19 cellular contexts compared by ENCODE assay signal in genomic region chr22:25483931-25484330, GRCh38.
DNase-seq lines count a peak whose midpoint lies in the region; ATAC-seq, FAIRE-seq and TF ChIP-seq lines count a peak whose summit lies in the region.
"Had no signal": no experiment of that assay in that cellular context is flagged by ENCODE, and none has a peak within 500 bp of the region (broad histone marks: within the 10 kb centered on the region; RNA-seq: fewer than 3 reads in every experiment).

No MANE protein-coding gene starts in this region.

- H3K4me1 Mint-ChIP-seq in T-helper 2 cell treated with Interferon-gamma antibody and Interleukin-4, amounts not matched to agents 5 μg/mL and 100 μg/mL, for 36 hours (ENCODE audit: low read depth) = peaks cover 24% of the 10 kb centered on the region
- H3K4me1 Mint-ChIP-seq: CD4-positive, alpha-beta memory T cell had no signal

- H3K4me1 ChIP-seq in HepG2 (ENCODE audit: insufficient read depth, low read length) = peaks cover 29% of the 10 kb centered on the region
- peaks cover 0 to 10% (median 3%) of the 10 kb centered on the region in 4 donors for H3K4me1 ChIP-seq in right lobe of liver
- H3K4me1 ChIP-seq in thyroid gland = peaks cover 30 to 36% of the 10 kb centered on the region in 2 donors
- H3K4me1 ChIP-seq in MM.1S (ENCODE audit: low read length) = no peaks in the 10 kb centered on the region

- no peak for FAIRE-seq in HepG2 (lab: Jason Lieb, UNC)

- peaks cover 0 to 2% of the 10 kb centered on the region in 2 experiments; a peak in 4 of 5 replicates for H3K36me3 ChIP-seq in HepG2 (replicated peaks in 1 of 2; ENCODE audit: control insufficient read depth in 1 of 2, insufficient read depth in 2 of 2, low read length in 2 of 2)
- peaks cover 0 to 3% (median 0%) of the 10 kb centered on the region in 4 donors for H3K36me3 ChIP-seq in right lobe of liver
- no peaks in the 10 kb centered on the region for H3K36me3 ChIP-seq in thyroid gland
- H3K36me3 ChIP-seq in MM.1S (replicated peaks; ENCODE audit: insufficient read depth, low read length) = no peaks in the 10 kb centered on the region

- in situ Hi-C loops in HepG2 (cut with HindIII; ENCODE audit: extremely low pct_ligation_motif_present, low pct_unique_long_range_greater_than_20kb) = no loop called here

- H3K4me3 Mint-ChIP-seq in T-helper 2 cell treated with Interferon-gamma antibody and Interleukin-4, amounts not matched to agents 5 μg/mL and 100 μg/mL, for 36 hours = no peak overlapping the region
- H3K4me3 Mint-ChIP-seq: CD4-positive, alpha-beta memory T cell; IgD-negative memory B cell had no signal

- H3K27me3 Mint-ChIP-seq in T-helper 2 cell treated with Interferon-gamma antibody and Interleukin-4, amounts not matched to agents 5 μg/mL and 100 μg/mL, for 36 hours (ENCODE audit: low read depth) = no peaks in the 10 kb centered on the region
- H3K27me3 Mint-ChIP-seq: CD4-positive, alpha-beta memory T cell; IgD-negative memory B cell had no signal

- CTCF ChIA-PET in HepG2 (lab: Yijun Ruan, JAX; ENCODE audit: low intra/inter-chr PET ratio, low total read pairs) = no interaction called here

- H3K4me3 ChIP-seq in HepG2 (replicated peaks in 1 of 3; ENCODE audit: insufficient read depth in 1 of 3, low read depth in 2 of 3, low read length in 3 of 3) (no peak overlapping the region), right lobe of liver (no peak overlapping the region), thyroid gland (replicated peaks in 1 of 3) (no peak overlapping the region), MM.1S (ENCODE audit: low read length) (no peak overlapping the region)

- TF ChIP-seq POLR2A in HepG2 (IDR thresholded peaks at IDR 0.05; ENCODE audit: insufficient read depth in 1 of 2, low read depth in 2 of 2, low read length in 2 of 2) (no peak), right lobe of liver (IDR thresholded peaks at IDR 0.05) (no peak), thyroid gland (IDR thresholded peaks at IDR 0.05) (no peak)

- intact Hi-C loops in HepG2 (cut with micrococcal nuclease; ENCODE audit: unreplicated experiment) = no loop called here
- intact Hi-C loops in right lobe of liver (cut with DNase I) = no loop called here
- intact Hi-C loops in thyroid gland (cut with DNase I) = no loop called here

- H3K27ac ChIP-seq in HepG2 (ENCODE audit: extremely low read length, insufficient read depth, low read length) (no peak overlapping the region), right lobe of liver (no peak overlapping the region), cingulate gyrus (ENCODE audit: low read depth, low read length) (peak overlapping the region; percentile 11), thyroid gland (peak overlapping the region in 2 of 3 donors; percentile 33 to 57), MM.1S (ENCODE audit: low read length) (no peak overlapping the region)

- H3K4me2 ChIP-seq in HepG2 (ENCODE audit: low read depth, low read length) = no peak overlapping the region
- no peak overlapping the region for H3K4me2 ChIP-seq in MM.1S (ENCODE audit: low read depth, low read length)

- H3K9ac ChIP-seq in HepG2 (ENCODE audit: insufficient read depth, low read depth, low read length) (no peak overlapping the region), MM.1S (ENCODE audit: low read length) (no peak overlapping the region)

- TF ChIP-seq EP300 in HepG2 (IDR thresholded peaks at IDR 0.05; ENCODE audit: low read depth in 2 of 2, low read length in 2 of 2) = no peak
- TF ChIP-seq EP300 in HepG2 (CRISPR knock-in tag; IDR thresholded peaks at IDR 0.05; ENCODE audit: borderline replicate concordance) = no peak

- POLR2A ChIA-PET in HepG2 (lab: Yijun Ruan, JAX) = no interaction called here

- H3K36me3 Mint-ChIP-seq in T-helper 2 cell treated with Interferon-gamma antibody and Interleukin-4, amounts not matched to agents 5 μg/mL and 100 μg/mL, for 36 hours (ENCODE audit: low read depth) = peaks cover 34% of the 10 kb centered on the region

- H3K27me3 ChIP-seq in HepG2 (ENCODE audit: control insufficient read depth in 1 of 2, insufficient read depth in 2 of 2, low read length in 2 of 2) = no peaks in the 10 kb centered on the region
- no peaks in the 10 kb centered on the region for H3K27me3 ChIP-seq in right lobe of liver
- no peaks in the 10 kb centered on the region for H3K27me3 ChIP-seq in thyroid gland
- no peaks in the 10 kb centered on the region for H3K27me3 ChIP-seq in MM.1S (replicated peaks; ENCODE audit: insufficient read depth, low read length)

- no peaks in the 10 kb centered on the region for H3F3A ChIP-seq in MM.1S (ENCODE audit: insufficient read depth, low read length)

- H3K9me2 ChIP-seq in MM.1S (replicated peaks; ENCODE audit: insufficient read depth, low read length) = no peaks in the 10 kb centered on the region

- ATAC-seq in HepG2 (no peak), right lobe of liver (no peak), HG03139 (IDR thresholded peaks at IDR 0.05; ENCODE audit: unreplicated experiment) (no peak)

- H3K79me2 ChIP-seq in HepG2 (ENCODE audit: insufficient read depth, low read length) = no peaks in the 10 kb centered on the region
- H3K79me2 ChIP-seq in MM.1S (ENCODE audit: low read length) = no peaks in the 10 kb centered on the region

- WGBS in HepG2 (ENCODE audit: low lambda C conversion rate) = 92% methylated on average over 1 of the region's 1 CpG
- WGBS in right lobe of liver (ENCODE audit: insufficient coverage, low coverage, low lambda C conversion rate, missing lambda C conversion rate) = 88% methylated on average over 1 of the region's 1 CpG
- 80 to 91% methylated on average over 1 of the region's 1 CpG for WGBS in thyroid gland, 2 donors

- peak overlapping the region; percentile 21 for H3K27ac Mint-ChIP-seq in T-helper 2 cell treated with Interferon-gamma antibody and Interleukin-4, amounts not matched to agents 5 μg/mL and 100 μg/mL, for 36 hours

- TF ChIP-seq CTCF in HepG2 (CRISPR knock-in tag; IDR thresholded peaks at IDR 0.05) (no peak), right lobe of liver (IDR thresholded peaks at IDR 0.05) (no peak), thyroid gland (IDR thresholded peaks at IDR 0.05) (no peak), MM.1S (IDR thresholded peaks at IDR 0.05; ENCODE audit: low read length) (no peak)

- H2AFZ ChIP-seq in HepG2 (ENCODE audit: low read length) (no peak overlapping the region), MM.1S (ENCODE audit: low read length) (no peak overlapping the region)

- H3K9me3 ChIP-seq in HepG2 (ENCODE audit: low read length) (no peaks in the 10 kb centered on the region), right lobe of liver (no peaks in the 10 kb centered on the region), thyroid gland (no peaks in the 10 kb centered on the region), MM.1S (replicated peaks; ENCODE audit: insufficient read depth, low read length) (no peaks in the 10 kb centered on the region)

- H4K20me1 ChIP-seq in HepG2 (ENCODE audit: insufficient read depth, low read length) = no peaks in the 10 kb centered on the region
- H4K20me1 ChIP-seq in MM.1S (ENCODE audit: insufficient read depth, low read length) = no peaks in the 10 kb centered on the region

- no peak for DNase-seq in T-helper 2 cell treated with Interferon-gamma antibody and Interleukin-4, amounts not matched to agents 5 μg/mL and 100 μg/mL, for 36 hours (ENCODE audit: low spot score)
- no peak for DNase-seq in T-helper 2 cell
- no peak for DNase-seq in HepG2 (ENCODE audit: low spot score)
- no peak for DNase-seq in right lobe of liver
- DNase-seq in thyroid gland = no peak
- DNase-seq in MM.1S = no peak
- DNase-seq: 8988T; CD4-positive, alpha-beta memory T cell; H7; MV-4-11; NCI-H1417 treated with DMSO at 0.1 percent for 48 hours; NCI-H1930; NCI-H2171; NCI-H446 treated with DMSO at 0.1 percent for 48 hours; OCI-M1; RPMI8226 had no signal

- BruUV-seq in HepG2 (replicated peaks; lab: Mats Ljungman, UMichigan) = no TSS peak

- peaks cover 6% of the 10 kb centered on the region for H3K9me3 Mint-ChIP-seq in T-helper 2 cell treated with Interferon-gamma antibody and Interleukin-4, amounts not matched to agents 5 μg/mL and 100 μg/mL, for 36 hours
- H3K9me3 Mint-ChIP-seq: CD4-positive, alpha-beta memory T cell had no signal

- no peak for TF ChIP-seq RAD21 in HepG2 (CRISPR knock-in tag; IDR thresholded peaks at IDR 0.05)

TF ChIP-seq in HepG2, 621 proteins besides CTCF, POLR2A, EP300 and RAD21:
- TF ChIP-seq ZNF329 (CRISPR knock-in tag; IDR thresholded peaks at IDR 0.05; ENCODE audit: low read depth) = peak; percentile 99
- no peak for TF ChIP-seq ZFP41 (CRISPR knock-in tag; IDR thresholded peaks at IDR 0.05; ENCODE audit: borderline replicate concordance)
TF ChIP-seq in HepG2: peak in this region for 1.

Comparison
In these comparisons a context has a peak if more than half of its experiments do, and no peak if none do; other contexts are left out.
1. H3K27ac ChIP-seq: peak in cingulate gyrus (single experiment) and thyroid gland (2 of 3); none in HepG2 (single experiment), right lobe of liver (0 of 3) and MM.1S (single experiment).